ENCODE assay signal across 8 cellular contexts in the genomic region with DNA sequence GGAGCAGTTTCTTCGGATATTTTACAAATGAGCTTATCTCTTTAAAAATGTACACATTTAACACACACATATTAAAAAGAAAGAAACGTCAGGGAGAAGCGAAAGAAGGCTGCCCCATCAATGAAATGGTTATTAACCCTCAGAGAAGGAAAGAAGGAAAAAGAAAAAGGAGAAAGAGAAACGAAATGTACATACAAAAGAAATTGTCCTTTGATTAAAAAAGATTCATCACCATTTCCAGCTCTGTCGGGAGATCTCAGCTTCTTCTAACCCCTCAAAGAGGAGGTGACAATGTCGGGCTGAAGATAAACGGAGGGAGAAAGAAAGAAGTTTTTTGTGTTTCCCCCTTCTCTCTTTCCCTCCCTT. TPM values are rescaled to one million over a fixed set of nuclear protein-coding genes. Genes with fewer than 3 reads are reported as not detected.
DNase-seq lines count a peak whose midpoint lies in the region; ATAC-seq and TF ChIP-seq lines count a peak whose summit lies in the region.

No MANE protein-coding gene starts in this region.

- H3K36me3 ChIP-seq in MM.1S (replicated peaks; ENCODE audit: insufficient read depth, low read length): no peaks in the 10 kb centered on the region
- H3K36me3 ChIP-seq in neural progenitor cell: no peaks in the 10 kb centered on the region

- ATAC-seq in effector memory CD8-positive, alpha-beta T cell (replicated peaks): no peak
- ATAC-seq in HG03378 (IDR thresholded peaks at IDR 0.05; ENCODE audit: unreplicated experiment) (no peak), HG03196 (IDR thresholded peaks at IDR 0.05; ENCODE audit: unreplicated experiment) (no peak)

- H3K9me3 ChIP-seq in MM.1S (replicated peaks; ENCODE audit: insufficient read depth, low read length): no peaks in the 10 kb centered on the region
- no peaks in the 10 kb centered on the region for H3K9me3 ChIP-seq in neural progenitor cell (ENCODE audit: low read depth)

- H3K27ac Mint-ChIP-seq in CD14-positive monocyte (peak overlapping the region in 1 of 7 donors; percentile 37), neural progenitor cell (peak overlapping the region; percentile 72)
- peak overlapping the region; percentile 93 to 94 for H3K27ac Mint-ChIP-seq in effector memory CD8-positive, alpha-beta T cell

- H3K9me2 ChIP-seq in MM.1S (replicated peaks; ENCODE audit: insufficient read depth, low read length): no peaks in the 10 kb centered on the region

- H3K9ac ChIP-seq in MM.1S (ENCODE audit: low read length) (no peak overlapping the region), neural progenitor cell (peak overlapping the region; percentile 55)

- no peak for DNase-seq in CD14-positive monocyte (ENCODE audit: low spot score)
- no peak for DNase-seq in MM.1S
- DNase-seq in effector memory CD8-positive, alpha-beta T cell: no peak
- DNase-seq in neural progenitor cell (ENCODE audit: low spot score): no peak
- no peak for DNase-seq in dermis blood vessel endothelial cell
- DNase-seq in ecto neural progenitor cell (ENCODE audit: low spot score): no peak

- H3F3A ChIP-seq in MM.1S (ENCODE audit: insufficient read depth, low read length) (peaks cover 14% of the 10 kb centered on the region), neural progenitor cell (ENCODE audit: low read depth) (peaks cover 30% of the 10 kb centered on the region)

- peak overlapping the region; percentile 84 to 95 for H3K4me3 Mint-ChIP-seq in CD14-positive monocyte
- peak overlapping the region; percentile 91 to 93 for H3K4me3 Mint-ChIP-seq in effector memory CD8-positive, alpha-beta T cell
- peak overlapping the region; percentile 96 for H3K4me3 Mint-ChIP-seq in neural progenitor cell

- intact Hi-C loops in CD14-positive monocyte (cut with micrococcal nuclease): no loop called here

- H4K20me1 ChIP-seq in MM.1S (ENCODE audit: insufficient read depth, low read length) (no peaks in the 10 kb centered on the region), neural progenitor cell (ENCODE audit: low read depth) (no peaks in the 10 kb centered on the region)

- H3K36me3 Mint-ChIP-seq in CD14-positive monocyte: peaks cover 0 to 2% of the 10 kb centered on the region in 2 donors
- H3K36me3 Mint-ChIP-seq in effector memory CD8-positive, alpha-beta T cell (ENCODE audit: insufficient read depth): peaks cover 18% of the 10 kb centered on the region
- H3K36me3 Mint-ChIP-seq in neural progenitor cell: no peaks in the 10 kb centered on the region

- H3K27ac ChIP-seq in MM.1S (ENCODE audit: low read length) (no peak overlapping the region), neural progenitor cell (peak overlapping the region; percentile 63)

- peaks cover 0 to 1% (median 0%) of the 10 kb centered on the region in 7 donors for H3K9me3 Mint-ChIP-seq in CD14-positive monocyte
- no peaks in the 10 kb centered on the region for H3K9me3 Mint-ChIP-seq in effector memory CD8-positive, alpha-beta T cell
- H3K9me3 Mint-ChIP-seq in neural progenitor cell: no peaks in the 10 kb centered on the region

- H2AFZ ChIP-seq in MM.1S (ENCODE audit: low read length) (peak overlapping the region; percentile 10; the same call in 1 of the 2 replicates), neural progenitor cell (replicated peaks) (peak overlapping the region; percentile 91)

- H3K4me1 ChIP-seq in MM.1S (ENCODE audit: low read length) (peaks cover 12% of the 10 kb centered on the region), neural progenitor cell (peaks cover 21% of the 10 kb centered on the region)

- H3K4me3 ChIP-seq in MM.1S (ENCODE audit: low read length): peak overlapping the region; percentile 91
- H3K4me3 ChIP-seq in neural progenitor cell: peak overlapping the region; percentile 98

- H3K79me2 ChIP-seq in MM.1S (ENCODE audit: low read length): no peaks in the 10 kb centered on the region
- peaks cover 48% of the 10 kb centered on the region for H3K79me2 ChIP-seq in neural progenitor cell (ENCODE audit: low read depth)

- TF ChIP-seq CTCF in CD14-positive monocyte (IDR thresholded peaks at IDR 0.05) (no peak), MM.1S (IDR thresholded peaks at IDR 0.05; ENCODE audit: low read length) (no peak), neural progenitor cell (IDR thresholded peaks at IDR 0.05) (no peak)

- H3K4me1 Mint-ChIP-seq in CD14-positive monocyte (peaks cover 35% of the 10 kb centered on the region), neural progenitor cell (peaks cover 48% of the 10 kb centered on the region)
- peaks cover 11 to 12% of the 10 kb centered on the region in 2 donors for H3K4me1 Mint-ChIP-seq in effector memory CD8-positive, alpha-beta T cell (ENCODE audit: low read depth in 2 of 2)

- H3K4me2 ChIP-seq in MM.1S (ENCODE audit: low read depth, low read length) (peak overlapping the region; percentile 46), neural progenitor cell (peak overlapping the region; percentile 91)

- peaks cover 19 to 26% (median 23%) of the 10 kb centered on the region in 3 donors for H3K27me3 Mint-ChIP-seq in CD14-positive monocyte (ENCODE audit: low read depth in 3 of 3)
- peaks cover 0 to 8% of the 10 kb centered on the region in 2 donors for H3K27me3 Mint-ChIP-seq in effector memory CD8-positive, alpha-beta T cell
- H3K27me3 Mint-ChIP-seq in neural progenitor cell (ENCODE audit: insufficient read depth, low read depth): peaks cover 7% of the 10 kb centered on the region

- no peaks in the 10 kb centered on the region for H3K27me3 ChIP-seq in MM.1S (replicated peaks; ENCODE audit: insufficient read depth, low read length)
- H3K27me3 ChIP-seq in neural progenitor cell: no peaks in the 10 kb centered on the region

RNA-seq across cellular contexts. Expression of a gene that starts 1.5 kb away (rescaled TPM):
- under 1 TPM; 0.10 to 0.12 TPM for polyA plus RNA-seq in CD14-positive monocyte
- total RNA-seq in neural progenitor cell (ENCODE audit: low replicate concordance): 29.3 and 29.7 TPM in 2 replicates
- 0.68 and 1.6 TPM in 2 replicates for total RNA-seq in dermis blood vessel endothelial cell

Comparison
In these comparisons a context has a peak if more than half of its experiments do, and no peak if none do; other contexts are left out.
1. RNA of a gene that starts 1.5 kb away (total RNA-seq): 29.3 to 29.7 TPM in neural progenitor cell; 0.68 to 1.6 TPM in dermis blood vessel endothelial cell; every median in the first group is over 10 times any median in the second.
2. Peak in every context shown above with its lines, with median percentiles within 50 percentile points of each other: H3K4me3 Mint-ChIP-seq.